8 cellular contexts compared by ENCODE assay signal in the genomic region with DNA sequence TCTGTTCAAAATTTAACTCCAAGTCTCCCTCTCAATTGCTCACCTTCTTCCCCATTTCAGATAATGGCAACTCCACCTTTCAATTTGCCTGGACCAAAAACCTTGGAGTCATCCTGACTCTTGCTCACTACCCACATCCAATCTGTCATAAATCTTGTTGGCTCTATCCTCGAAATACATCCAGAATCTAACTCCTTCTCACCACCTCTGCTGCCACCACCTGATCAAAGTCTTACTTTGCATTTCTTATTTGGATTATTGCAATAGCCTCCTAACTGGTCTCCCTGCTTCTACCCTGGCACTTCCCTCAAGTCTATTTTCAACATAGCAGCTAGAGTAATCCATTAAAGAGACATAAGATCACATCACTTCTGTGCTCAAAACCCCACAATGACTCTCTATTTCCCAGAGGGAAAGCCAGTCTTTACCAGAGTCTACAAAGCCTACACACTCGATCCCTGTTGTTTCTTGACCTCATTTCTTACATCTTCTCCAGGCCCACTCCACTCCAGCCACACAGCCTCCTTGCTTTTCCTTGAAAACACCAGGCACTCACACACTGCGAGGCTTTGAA.
DNase-seq lines count a peak whose midpoint lies in the region; ATAC-seq and TF ChIP-seq lines count a peak whose summit lies in the region.

No MANE protein-coding gene starts in this region.

- H3K27me3 ChIP-seq in upper lobe of right lung: no peaks in the 10 kb centered on the region

- H3K36me3 ChIP-seq in upper lobe of right lung: no peaks in the 10 kb centered on the region

- TF ChIP-seq CTCF in epithelial cell of proximal tubule (conservative IDR thresholded peaks at IDR 0.05; ENCODE audit: low read depth, low read length) (peak; percentile 44), upper lobe of right lung (IDR thresholded peaks at IDR 0.05) (peak; percentile 17)

- no peaks in the 10 kb centered on the region for H3K9me3 ChIP-seq in upper lobe of right lung

- H3K27ac ChIP-seq in upper lobe of right lung: no peak overlapping the region

- intact Hi-C loops in left cardiac atrium (cut with DNase I) (loop anchor here in 1 of 2 donors (5.0 kb wide), 1 partner anchor 306 kb away; no protein-coding TSS in a partner anchor), Right ventricle myocardium superior (cut with DNase I) (no loop called here), upper lobe of right lung (cut with DNase I) (no loop called here)

- ATAC-seq in left cardiac atrium (peak; percentile 22), Right ventricle myocardium superior (ENCODE audit: poor library complexity) (no peak), upper lobe of right lung (peak; percentile 65), GM18520 (IDR thresholded peaks at IDR 0.05; ENCODE audit: unreplicated experiment) (no peak)

- H3K4me3 ChIP-seq in epithelial cell of proximal tubule (ENCODE audit: low read depth, low read length): no peak overlapping the region
- H3K4me3 ChIP-seq in upper lobe of right lung: no peak overlapping the region

- DNase-seq in left cardiac atrium (no peak), Right ventricle myocardium superior (no peak), NCI-H226 (peak; percentile 17), epithelial cell of proximal tubule (ENCODE audit: low read depth) (no peak), upper lobe of right lung (no peak), GM19240 (ENCODE audit: insufficient read length, low spot score) (no peak), ureter (ENCODE audit: low spot score) (no peak)

- H3K4me1 ChIP-seq in upper lobe of right lung: peaks cover 12% of the 10 kb centered on the region

Comparison
In these comparisons a context has a peak if more than half of its experiments do, and no peak if none do; other contexts are left out.
1. ATAC-seq: peak in left cardiac atrium (2 of 2) and upper lobe of right lung (single experiment); none in Right ventricle myocardium superior (single experiment) and GM18520 (single experiment).